ENCODE assay signal across 17 cellular contexts in the genomic region with DNA sequence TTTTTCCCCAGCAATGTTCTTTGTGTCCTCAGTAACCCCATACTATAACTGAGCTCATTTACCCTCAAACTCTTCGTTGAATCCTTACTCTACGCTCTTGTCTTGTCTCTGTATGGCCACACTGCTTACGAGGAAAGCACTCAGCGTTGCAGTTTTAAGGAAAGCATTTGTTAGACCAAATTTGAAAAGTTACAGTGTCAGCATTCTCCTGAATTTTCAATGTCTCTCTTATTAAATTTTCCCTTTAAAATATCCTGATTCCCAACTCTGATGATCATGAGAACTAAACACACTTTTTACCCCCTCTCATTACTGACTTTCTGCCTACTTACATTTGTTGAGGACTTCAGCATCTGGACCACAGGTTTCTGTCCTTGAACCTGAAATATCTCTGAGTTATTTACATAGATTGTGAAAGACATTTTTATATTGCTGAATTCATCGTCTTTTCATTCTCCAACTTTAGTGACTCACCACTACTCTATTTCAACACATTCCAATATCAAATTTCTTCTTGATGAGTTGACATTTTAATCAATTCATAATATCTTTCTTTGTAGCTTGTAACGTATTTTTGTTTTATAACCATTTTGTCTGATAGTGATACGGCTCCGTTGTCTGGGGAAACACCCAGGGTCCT. TPM values are rescaled to one million over a fixed set of nuclear protein-coding genes. Genes with fewer than 3 reads are reported as not detected.
DNase-seq lines count a peak whose midpoint lies in the region; ATAC-seq and TF ChIP-seq lines count a peak whose summit lies in the region.
"Had no signal": no experiment of that assay in that cellular context is flagged by ENCODE, and none has a peak within 500 bp of the region (broad histone marks: within the 10 kb centered on the region; RNA-seq: fewer than 3 reads in every experiment).

No MANE protein-coding gene starts in this region.

- no peaks in the 10 kb centered on the region for H4K20me1 ChIP-seq in PC-3 (ENCODE audit: low read length)

- H2AFZ ChIP-seq in PC-3 (ENCODE audit: low read length) = no peak overlapping the region

- POLR2A ChIA-PET in PC-3 (lab: Charles Lee; ENCODE audit: unreplicated experiment) = interaction anchor here (0.6 kb wide), 1 partner anchor 388 kb away, joined by 3 read pairs; no protein-coding TSS in a partner anchor

- H3K79me2 ChIP-seq in PC-3 (ENCODE audit: low read length) = no peaks in the 10 kb centered on the region

- BruUV-seq in PC-3 (replicated peaks; lab: Mats Ljungman, UMichigan) = no TSS peak

- intact Hi-C loops in PC-3 (cut with micrococcal nuclease) (no loop called here), lower leg skin (cut with DNase I; ENCODE audit: low total_unique reads) (no loop called here)

- H3K4me2 ChIP-seq in PC-3 (ENCODE audit: low read length) = peak overlapping the region; percentile 77

- no peaks in the 10 kb centered on the region for H3K9me2 ChIP-seq in PC-3 (replicated peaks; ENCODE audit: low read length)

- TF ChIP-seq CTCF in PC-3 (conservative IDR thresholded peaks at IDR 0.05; ENCODE audit: low read depth, low read length) = no peak
- no peak for TF ChIP-seq CTCF in epithelial cell of esophagus (IDR thresholded peaks at IDR 0.05; ENCODE audit: insufficient read depth, low read depth, low read length, missing control alignments)
- no peak for TF ChIP-seq CTCF in lower leg skin (IDR thresholded peaks at IDR 0.05)

- peaks cover 43% of the 10 kb centered on the region for H3K4me1 ChIP-seq in PC-3 (ENCODE audit: insufficient read depth, low read length)
- H3K4me1 ChIP-seq: left lung had no signal

- no peaks in the 10 kb centered on the region for H3K9me3 ChIP-seq in PC-3 (ENCODE audit: low read length)

- H3K27me3 ChIP-seq in PC-3 (ENCODE audit: low read length) = no peaks in the 10 kb centered on the region
- H3K27me3 ChIP-seq: left lung had no signal

- 39 to 45% methylated on average over 8 of the region's 8 CpGs for WGBS in lower leg skin, 2 donors

- DNase-seq in GM03348 (ENCODE audit: low spot score) (peak; percentile 66), PC-3 (peak; percentile 87), epithelial cell of esophagus (ENCODE audit: low read depth) (peak; percentile 76), non-pigmented ciliary epithelial cell (ENCODE audit: low read depth) (peak; percentile 46), HUDEP-2 (lab: John Stamatoyannopoulos, UW; ENCODE audit: unreplicated experiment in 76 of 76) (no peak), lower leg skin (ENCODE audit: low spot score in 2 of 2) (no peak), T1000 (lab: John Stamatoyannopoulos, UW) (no peak), cerebellar cortex (ENCODE audit: low spot score) (no peak)
- DNase-seq: activated CD8-positive, alpha-beta memory T cell treated with anti-CD3 and anti-CD28 coated beads, Interleukin-2, amount 10 ng/mL, durations not matched to agents 7 days and 5 days; activated naive CD4-positive, alpha-beta T cell treated with anti-CD3 and anti-CD28 coated beads for 36 hours; CD4-positive, alpha-beta memory T cell; GDM1; left lung; NCI-H2029; nephron progenitor cell had no signal

- peak; percentile 68 for ATAC-seq in PC-3
- ATAC-seq: activated CD8-positive, alpha-beta memory T cell treated with anti-CD3 and anti-CD28 coated beads, Interleukin-2, amount 10 ng/mL, durations not matched to agents 7 days and 5 days; left lung; sciatic nerve had no signal

- H3K27ac ChIP-seq in PC-3 (ENCODE audit: low read length) = peak overlapping the region; percentile 95
- H3K27ac ChIP-seq: left lung, VCaP had no signal

- H3K4me3 ChIP-seq in PC-3 (ENCODE audit: low read length) (peak overlapping the region; percentile 39), epithelial cell of esophagus (ENCODE audit: low read length) (no peak overlapping the region), lower leg skin (ENCODE audit: low read depth, poor library complexity, severe bottlenecking) (no peak overlapping the region)
- H3K4me3 ChIP-seq: left lung had no signal

- H3F3A ChIP-seq in PC-3 (ENCODE audit: low read length, unreplicated experiment) = peaks cover 13% of the 10 kb centered on the region

- H3K9ac ChIP-seq in PC-3 (ENCODE audit: low read length) = peak overlapping the region; percentile 64

- no peak for TF ChIP-seq POLR2A in lower leg skin (IDR thresholded peaks at IDR 0.05)

- CTCF ChIA-PET in PC-3 (lab: Charles Lee) = interaction anchor here (1.0 to 1.5 kb wide), 2 partner anchors 10 to 35 kb away, joined by 3 to 4 read pairs; no protein-coding TSS in a partner anchor

- no peaks in the 10 kb centered on the region for H3K36me3 ChIP-seq in PC-3 (ENCODE audit: low read depth, low read length)
- H3K36me3 ChIP-seq: left lung had no signal

RNA-seq across cellular contexts. Expression of a gene that starts 19.8 kb away (rescaled TPM):
- total RNA-seq in PC-3 (2014; rRNA removed) (5.5 and 7.7 TPM in 2 replicates), lower leg skin (under 1 TPM in 3 of 4 donors, not detected in 1; 0.05 to 0.32 (median 0.19) TPM)

Comparison
In these comparisons a context has a peak if more than half of its experiments do, and no peak if none do; other contexts are left out.
1. DNase-seq: peak in GM03348 (single experiment), PC-3 (single experiment), epithelial cell of esophagus (single experiment) and non-pigmented ciliary epithelial cell (single experiment); none in HUDEP-2 (0 of 76), lower leg skin (0 of 2), T1000 (single experiment) and cerebellar cortex (single experiment).